Comparison of ENCODE assay signal across 9 cellular contexts in the genomic region with DNA sequence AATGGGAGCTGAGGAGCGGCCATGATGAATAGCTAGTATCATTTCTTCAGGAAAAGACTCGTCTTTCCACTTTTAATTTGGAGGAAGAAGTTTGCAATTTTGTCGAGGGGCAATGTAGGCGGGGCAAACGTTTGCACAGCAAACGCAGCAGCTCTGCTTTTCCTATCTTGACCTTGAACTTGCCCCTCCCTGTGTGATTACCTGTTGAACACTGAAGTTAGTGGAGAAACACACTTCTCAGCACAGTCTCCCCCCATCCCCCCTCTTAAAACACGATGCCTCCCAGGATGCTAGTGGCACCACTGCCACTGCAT. TPM values are rescaled to one million over a fixed set of nuclear protein-coding genes. Genes with fewer than 3 reads are reported as not detected.
A peak's percentile ranks its signal among the peaks of the same experiment; 100 is the strongest.
DNase-seq lines count a peak whose midpoint lies in the region; ATAC-seq and TF ChIP-seq lines count a peak whose summit lies in the region.
"Had no signal": no experiment of that assay in that cellular context is flagged by ENCODE, and none has a peak within 500 bp of the region (broad histone marks: within the 10 kb centered on the region; RNA-seq: fewer than 3 reads in every experiment).

No MANE protein-coding gene starts in this region.

- peak overlapping the region; percentile 25 for H3K4me2 ChIP-seq in GM23248 (ENCODE audit: unreplicated experiment)
- H3K4me2 ChIP-seq in smooth muscle cell, result peak overlapping the region; percentile 96

- H4K20me1 ChIP-seq in GM23248 (ENCODE audit: insufficient read depth) (no peaks in the 10 kb centered on the region), smooth muscle cell (ENCODE audit: low read depth) (no peaks in the 10 kb centered on the region)

- H3K36me3 Mint-ChIP-seq in activated CD4-positive, alpha-beta memory T cell treated with anti-CD3 and anti-CD28 coated beads, Interleukin-2, amount 10 ng/mL, durations not matched to agents 7 days and 5 days (ENCODE audit: low read depth), result no peaks in the 10 kb centered on the region

- in situ Hi-C loops in GM23248 (cut with MboI), result loop anchor here (25.0 kb wide), 1 partner anchor 417 kb away; no protein-coding TSS in a partner anchor

- ATAC-seq in HG02759 (IDR thresholded peaks at IDR 0.05; ENCODE audit: unreplicated experiment), result no peak
- no peak for ATAC-seq in GM18870 (IDR thresholded peaks at IDR 0.05; ENCODE audit: unreplicated experiment)

- CTCF ChIA-PET in activated CD4-positive, alpha-beta memory T cell treated with anti-CD3 and anti-CD28 coated beads, Interleukin-2, amount 10 ng/mL, durations not matched to agents 7 days and 5 days (lab: Charles Lee), result interaction anchor here (1.3 to 1.8 kb wide), 2 partner anchors 16 to 188 kb away, joined by 3 to 4 read pairs; no protein-coding TSS in a partner anchor

- no peaks in the 10 kb centered on the region for H3K9me3 Mint-ChIP-seq in activated CD4-positive, alpha-beta memory T cell treated with anti-CD3 and anti-CD28 coated beads, Interleukin-2, amount 10 ng/mL, durations not matched to agents 7 days and 5 days

- H3K79me2 ChIP-seq in GM23248 (ENCODE audit: insufficient read depth) (no peaks in the 10 kb centered on the region), smooth muscle cell (ENCODE audit: low read depth) (no peaks in the 10 kb centered on the region)

- H3K27me3 ChIP-seq in GM23248 (replicated peaks; ENCODE audit: insufficient read depth) (peaks cover 37% of the 10 kb centered on the region), iPS-18a (ENCODE audit: control insufficient read depth, insufficient read depth, low read length) (peaks cover 51% of the 10 kb centered on the region), smooth muscle cell (ENCODE audit: low read depth) (peaks cover 44% of the 10 kb centered on the region)

- H3K9me2 ChIP-seq in GM23248 (ENCODE audit: insufficient read depth), result no peaks in the 10 kb centered on the region

- H3K27me3 Mint-ChIP-seq in activated CD4-positive, alpha-beta memory T cell treated with anti-CD3 and anti-CD28 coated beads, Interleukin-2, amount 10 ng/mL, durations not matched to agents 7 days and 5 days, result peaks cover 68% of the 10 kb centered on the region

- no peak overlapping the region for H3K27ac ChIP-seq in GM23248
- no peak overlapping the region for H3K27ac ChIP-seq in iPS-18a (ENCODE audit: low read length)
- no peak overlapping the region for H3K27ac ChIP-seq in smooth muscle cell (ENCODE audit: low read depth)

- POLR2A ChIA-PET in activated CD4-positive, alpha-beta memory T cell treated with anti-CD3 and anti-CD28 coated beads, Interleukin-2, amount 10 ng/mL, durations not matched to agents 7 days and 5 days (lab: Charles Lee), result no interaction called here

- H3K4me3 Mint-ChIP-seq in activated CD4-positive, alpha-beta memory T cell treated with anti-CD3 and anti-CD28 coated beads, Interleukin-2, amount 10 ng/mL, durations not matched to agents 7 days and 5 days, result peak overlapping the region; percentile 47

- H3K36me3 ChIP-seq in GM23248 (ENCODE audit: low read depth) (no peaks in the 10 kb centered on the region), iPS-18a (ENCODE audit: control insufficient read depth, low read depth, low read length) (no peaks in the 10 kb centered on the region), smooth muscle cell (ENCODE audit: low read depth) (no peaks in the 10 kb centered on the region)

- WGBS in GM23248 (ENCODE audit: low coverage in 1 of 2, low lambda C conversion rate in 2 of 2, missing lambda C conversion rate in 2 of 2), 2 experiments, result 25 to 32% methylated on average over 7 of the region's 7 CpGs
- 51% methylated on average over 7 of the region's 7 CpGs for WGBS in smooth muscle cell (ENCODE audit: low lambda C conversion rate)

- H3K4me3 ChIP-seq in GM23248, result peak overlapping the region; percentile 61
- H3K4me3 ChIP-seq in iPS-18a (ENCODE audit: low read length), result peak overlapping the region; percentile 77
- H3K4me3 ChIP-seq in smooth muscle cell, result peak overlapping the region; percentile 66

- peak overlapping the region; percentile 35 for H2AFZ ChIP-seq in GM23248
- H2AFZ ChIP-seq in smooth muscle cell (ENCODE audit: low read depth), result peak overlapping the region; percentile 97

- H3K9ac ChIP-seq in GM23248, result no peak overlapping the region
- peak overlapping the region; percentile 66 for H3K9ac ChIP-seq in iPS-18a (ENCODE audit: low read length)
- peak overlapping the region; percentile 21 for H3K9ac ChIP-seq in smooth muscle cell (ENCODE audit: low read depth)

- H3K27ac Mint-ChIP-seq in activated CD4-positive, alpha-beta memory T cell treated with anti-CD3 and anti-CD28 coated beads, Interleukin-2, amount 10 ng/mL, durations not matched to agents 7 days and 5 days, result no peak overlapping the region

- H3K4me1 Mint-ChIP-seq in activated CD4-positive, alpha-beta memory T cell treated with anti-CD3 and anti-CD28 coated beads, Interleukin-2, amount 10 ng/mL, durations not matched to agents 7 days and 5 days, result peaks cover 15% of the 10 kb centered on the region

- no peak for TF ChIP-seq CTCF in smooth muscle cell (IDR thresholded peaks at IDR 0.05; ENCODE audit: borderline replicate concordance, insufficient read depth, poor library complexity, severe bottlenecking)

- H3F3A ChIP-seq in GM23248 (ENCODE audit: insufficient read depth), result no peaks in the 10 kb centered on the region
- no peaks in the 10 kb centered on the region for H3F3A ChIP-seq in smooth muscle cell (ENCODE audit: low read depth)

- H3K9me3 ChIP-seq in GM23248 (ENCODE audit: low read depth) (no peaks in the 10 kb centered on the region), iPS-18a (ENCODE audit: control insufficient read depth, low read depth, low read length) (no peaks in the 10 kb centered on the region), smooth muscle cell (replicated peaks; ENCODE audit: low read depth) (no peaks in the 10 kb centered on the region)

- DNase-seq in GM23248 (no peak), smooth muscle cell (lab: John Stamatoyannopoulos, UW; ENCODE audit: unreplicated experiment) (no peak), H4 (ENCODE audit: low spot score) (no peak)
- no peak for DNase-seq in activated CD4-positive, alpha-beta memory T cell treated with anti-CD3 and anti-CD28 coated beads, Interleukin-2, amount 10 ng/mL, durations not matched to agents 7 days and 5 days
- no peak for DNase-seq in activated CD4-positive, alpha-beta T cell treated with anti-CD3 and anti-CD28 coated beads, Interleukin-2, amount 50 U/mL, for 1 hour

- H3K4me1 ChIP-seq in GM23248 (ENCODE audit: insufficient read depth) (no peaks in the 10 kb centered on the region), iPS-18a (ENCODE audit: control insufficient read depth, low read depth, low read length) (peaks cover 4% of the 10 kb centered on the region), smooth muscle cell (ENCODE audit: low read depth) (no peaks in the 10 kb centered on the region)

RNA-seq across cellular contexts. Expression of gene EPDR1, which starts 0.2 kb away (rescaled TPM):
- total RNA-seq in GM23248 (2014; rRNA removed; shearing (Covaris generic)), result 1.5 and 5.2 TPM in 2 replicates
- 2.0 and 2.5 TPM in 2 replicates for polyA plus RNA-seq in GM23248 (2016; fragmentation: Nextera tagmentation; extraction: Ambion mirVana)
- under 1 TPM; 0.18 to 0.35 TPM for total RNA-seq in activated CD4-positive, alpha-beta memory T cell treated with anti-CD3 and anti-CD28 coated beads, Interleukin-2, amount 10 ng/mL, durations not matched to agents 7 days and 5 days
- total RNA-seq in smooth muscle cell, result 11.1 and 13.9 TPM in 2 replicates
- polyA plus RNA-seq in smooth muscle cell, result 13.5 and 17.1 TPM in 2 replicates
- 224 and 226 TPM in 2 replicates for total RNA-seq in H4 (2014; rRNA removed; shearing (Covaris generic))

RNA-seq across cellular contexts. Expression of gene SFRP4, which starts 3.6 kb away (rescaled TPM):
- 0.13 and 0.32 TPM in 2 replicates for total RNA-seq in GM23248 (2014; rRNA removed; shearing (Covaris generic))
- polyA plus RNA-seq in GM23248 (2016; fragmentation: Nextera tagmentation; extraction: Ambion mirVana) (0.21 and 0.72 TPM in 2 replicates), smooth muscle cell (not detected in 2 replicates)
- not detected for total RNA-seq in activated CD4-positive, alpha-beta memory T cell treated with anti-CD3 and anti-CD28 coated beads, Interleukin-2, amount 10 ng/mL, durations not matched to agents 7 days and 5 days
- not detected in 2 replicates for total RNA-seq in smooth muscle cell
- total RNA-seq in H4 (2014; rRNA removed; shearing (Covaris generic)), result 8.3 and 10.3 TPM in 2 replicates
- total RNA-seq: glomerular endothelial cell had no signal

Comparison
In these comparisons a context has a peak if more than half of its experiments do, and no peak if none do; other contexts are left out.
1. RNA of gene EPDR1, which starts 0.2 kb away (total RNA-seq): 224 to 226 TPM in H4; 11.1 to 13.9 TPM in smooth muscle cell, 1.5 to 5.2 TPM in GM23248 and 0.18 to 0.35 TPM in activated CD4-positive, alpha-beta memory T cell treated with anti-CD3 and anti-CD28 coated beads, Interleukin-2, amount 10 ng/mL, durations not matched to agents 7 days and 5 days; every median in the first group is over 10 times any median in the second.
2. Peak in every context shown above with its lines, with median percentiles within 50 percentile points of each other: H3K4me3 ChIP-seq.